ENCODE assay signal across 19 cellular contexts in genomic region chr11:1566381-1567051, GRCh38. TPM values are rescaled to one million over a fixed set of nuclear protein-coding genes. Genes with fewer than 3 reads are reported as not detected.
DNase-seq lines count a peak whose midpoint lies in the region; ATAC-seq and TF ChIP-seq lines count a peak whose summit lies in the region.
"Had no signal": no experiment of that assay in that cellular context is flagged by ENCODE, and none has a peak within 500 bp of the region (broad histone marks: within the 10 kb centered on the region; RNA-seq: fewer than 3 reads in every experiment).

No MANE protein-coding gene starts in this region.

- H4K8ac ChIP-seq in IMR-90 (ENCODE audit: low read depth in 2 of 2, low read length in 2 of 2) = no peak overlapping the region

- H4K91ac ChIP-seq in IMR-90 (ENCODE audit: insufficient read depth, low read depth, low read length) = no peak overlapping the region

- no peak overlapping the region for H3K23ac ChIP-seq in IMR-90 (ENCODE audit: low read depth, low read length)

- CTCF ChIA-PET in CD4-positive, alpha-beta T cell (lab: Charles Lee) = interaction anchor here (2.8 kb wide), 1 partner anchor 8 kb away, joined by 18 read pairs; no protein-coding TSS in a partner anchor
- CTCF ChIA-PET in IMR-90 (lab: Yijun Ruan, JAX) = interaction anchor here (0.8 to 1.6 kb wide), 3 partner anchors 8 to 29 kb away, joined by 3 to 7 read pairs (median 4); no protein-coding TSS in a partner anchor

- H2BK15ac ChIP-seq in IMR-90 (ENCODE audit: low read depth, low read length) = no peak overlapping the region

- H2BK20ac ChIP-seq in IMR-90 (ENCODE audit: low read depth, low read length) = no peak overlapping the region

- H3K4me1 Mint-ChIP-seq in CD4-positive, alpha-beta T cell (ENCODE audit: low read depth) = peaks cover 15% of the 10 kb centered on the region
- peaks cover 4 to 14% of the 10 kb centered on the region in 2 donors for H3K4me1 Mint-ChIP-seq in natural killer cell treated with Interleukin-12 subunit alpha and Interleukin-12 subunit beta and Interleukin-15 and Interleukin-18, amount 100 ng/mL, for 72 hours (ENCODE audit: low read depth in 2 of 2)

- H3K9me1 ChIP-seq in IMR-90 (ENCODE audit: insufficient read depth, low read length) = peaks cover 9% of the 10 kb centered on the region

- BruUV-seq in IMR-90 (replicated peaks; lab: Mats Ljungman, UMichigan) = no TSS peak

- no peaks in the 10 kb centered on the region for H3K27me3 ChIP-seq in CD4-positive, alpha-beta T cell (ENCODE audit: control insufficient read depth, insufficient read depth, low read length)
- no peaks in the 10 kb centered on the region for H3K27me3 ChIP-seq in IMR-90 (ENCODE audit: control insufficient read depth, insufficient read depth, low read length)
- H3K27me3 ChIP-seq: ovary, testis had no signal

- intact Hi-C loops in CD4-positive, alpha-beta T cell (cut with DNase I, micrococcal nuclease) = no loop called here
- intact Hi-C loops in IMR-90 (cut with micrococcal nuclease) = no loop called here
- intact Hi-C loops in posterior vena cava (cut with DNase I) = no loop called here

- no peaks in the 10 kb centered on the region for H3K9me3 ChIP-seq in CD4-positive, alpha-beta T cell (ENCODE audit: control insufficient read depth, low read length)
- no peaks in the 10 kb centered on the region for H3K9me3 ChIP-seq in IMR-90 (ENCODE audit: control insufficient read depth, insufficient read depth, low read length)
- H3K9me3 ChIP-seq: ovary, testis had no signal

- H3K27ac Mint-ChIP-seq in CD4-positive, alpha-beta T cell = peak overlapping the region; percentile 28
- no peak overlapping the region for H3K27ac Mint-ChIP-seq in natural killer cell treated with Interleukin-12 subunit alpha and Interleukin-12 subunit beta and Interleukin-15 and Interleukin-18, amount 100 ng/mL, for 72 hours
- H3K27ac Mint-ChIP-seq: activated T-helper 1 cell treated with anti-CD3 and anti-CD28 coated beads, Interleukin-12 subunit alpha, Interleukin-12 subunit beta, Interleukin-2, Interleukin-4 antibody, amounts not matched to agents 30 ng/mL and 10 ng/mL and 1 ng/mL, durations not matched to agents 14 hours and 24 hours and 36 hours had no signal

- no peak for TF ChIP-seq POLR2A in IMR-90 (IDR thresholded peaks at IDR 0.05; ENCODE audit: low read depth, low read length)

- WGBS in IMR-90 (ENCODE audit: extremely low coverage in 2 of 2, insufficient read length in 1 of 2), 2 experiments = 63% methylated on average over 3 of the region's 20 CpGs; no CpG with 5 or more reads in 1 of the 2 experiments

- no peaks in the 10 kb centered on the region for H3K27me3 Mint-ChIP-seq in CD4-positive, alpha-beta T cell
- no peaks in the 10 kb centered on the region for H3K27me3 Mint-ChIP-seq in natural killer cell treated with Interleukin-12 subunit alpha and Interleukin-12 subunit beta and Interleukin-15 and Interleukin-18, amount 100 ng/mL, for 72 hours

- ATAC-seq in CD4-positive, alpha-beta T cell (ENCODE audit: poor library complexity) = no peak
- ATAC-seq in IMR-90 (ENCODE audit: low read depth) (no peak), GM18502 (IDR thresholded peaks at IDR 0.05; ENCODE audit: poor library complexity, unreplicated experiment) (no peak)
- ATAC-seq in natural killer cell treated with Interleukin-12 subunit alpha and Interleukin-12 subunit beta and Interleukin-15 and Interleukin-18, amount 100 ng/mL, for 72 hours = no peak
- ATAC-seq: GM12878 had no signal

- peak overlapping the region; percentile 62 for H3K4me3 Mint-ChIP-seq in CD4-positive, alpha-beta T cell
- no peak overlapping the region for H3K4me3 Mint-ChIP-seq in natural killer cell treated with Interleukin-12 subunit alpha and Interleukin-12 subunit beta and Interleukin-15 and Interleukin-18, amount 100 ng/mL, for 72 hours
- H3K4me3 Mint-ChIP-seq: activated T-helper 1 cell treated with anti-CD3 and anti-CD28 coated beads, Interleukin-12 subunit alpha, Interleukin-12 subunit beta, Interleukin-2, Interleukin-4 antibody, amounts not matched to agents 30 ng/mL and 10 ng/mL and 1 ng/mL, durations not matched to agents 14 hours and 24 hours and 36 hours had no signal

- POLR2A ChIA-PET in CD4-positive, alpha-beta T cell (lab: Charles Lee) = no interaction called here
- POLR2A ChIA-PET in IMR-90 (lab: Charles Lee; ENCODE audit: unreplicated experiment) = no interaction called here

- H4K20me1 ChIP-seq in IMR-90 (ENCODE audit: insufficient read depth, low read length) = peaks cover 77% of the 10 kb centered on the region

- peaks cover 6% of the 10 kb centered on the region for H3K36me3 Mint-ChIP-seq in CD4-positive, alpha-beta T cell (ENCODE audit: low read depth)
- H3K36me3 Mint-ChIP-seq in natural killer cell treated with Interleukin-12 subunit alpha and Interleukin-12 subunit beta and Interleukin-15 and Interleukin-18, amount 100 ng/mL, for 72 hours = no peaks in the 10 kb centered on the region

- dilution Hi-C loops in IMR-90 (cut with HindIII; ENCODE audit: low sequenced_read_pairs, unreplicated experiment) = no loop called here

- peaks cover 7% of the 10 kb centered on the region for H3K36me3 ChIP-seq in IMR-90 (ENCODE audit: control insufficient read depth, insufficient read depth, low read length)
- H3K36me3 ChIP-seq: ovary had no signal

- no peak overlapping the region for H3K4me2 ChIP-seq in IMR-90 (ENCODE audit: low read depth, low read length)

- H3K56ac ChIP-seq in IMR-90 (ENCODE audit: extremely low read depth, insufficient read depth, low read length) = no peak overlapping the region

- in situ Hi-C loops in IMR-90 (cut with MboI; ENCODE audit: low sequenced_read_pairs) = no loop called here

- no peak overlapping the region for H3K27ac ChIP-seq in CD4-positive, alpha-beta T cell (ENCODE audit: low read depth, low read length)
- H3K27ac ChIP-seq in IMR-90 (ENCODE audit: insufficient read depth, low read length) (no peak overlapping the region), caudate nucleus (ENCODE audit: low read depth, low read length) (peak overlapping the region; percentile 52)
- H3K27ac ChIP-seq: ovary, testis had no signal

- H3K4me1 ChIP-seq in IMR-90 (ENCODE audit: control insufficient read depth, insufficient read depth, low read length) = peaks cover 11% of the 10 kb centered on the region
- H3K4me1 ChIP-seq: testis had no signal

- peaks cover 15 to 41% of the 10 kb centered on the region in 2 experiments; a peak in 2 of 4 replicates for H3K79me1 ChIP-seq in IMR-90 (ENCODE audit: low read depth in 1 of 2, low read length in 2 of 2)

- H4K5ac ChIP-seq in IMR-90 (ENCODE audit: low read depth, low read length) = no peak overlapping the region

- H3K14ac ChIP-seq in IMR-90 (replicated peaks; ENCODE audit: low read depth, low read length) = no peak overlapping the region

- H3K9me3 Mint-ChIP-seq in CD4-positive, alpha-beta T cell = no peaks in the 10 kb centered on the region
- no peaks in the 10 kb centered on the region for H3K9me3 Mint-ChIP-seq in natural killer cell treated with Interleukin-12 subunit alpha and Interleukin-12 subunit beta and Interleukin-15 and Interleukin-18, amount 100 ng/mL, for 72 hours
- H3K9me3 Mint-ChIP-seq: activated T-helper 1 cell treated with anti-CD3 and anti-CD28 coated beads, Interleukin-12 subunit alpha, Interleukin-12 subunit beta, Interleukin-2, Interleukin-4 antibody, amounts not matched to agents 30 ng/mL and 10 ng/mL and 1 ng/mL, durations not matched to agents 14 hours and 24 hours and 36 hours had no signal

- no peak overlapping the region for H2AK5ac ChIP-seq in IMR-90 (ENCODE audit: low read depth, low read length)

- H2AFZ ChIP-seq in IMR-90 (replicated peaks; ENCODE audit: low read length, poor library complexity) = no peak overlapping the region

- H2BK120ac ChIP-seq in IMR-90 (ENCODE audit: low read depth, low read length) = no peak overlapping the region

- H3K18ac ChIP-seq in IMR-90 (ENCODE audit: low read depth, low read length) = no peak overlapping the region

- DNase-seq in CD4-positive, alpha-beta T cell = peak in 1 of 10 experiments; percentile 19
- no peak for DNase-seq in IMR-90
- DNase-seq in caudate nucleus (lab: John Stamatoyannopoulos, UW) = no peak
- peak; percentile 56 for DNase-seq in natural killer cell treated with Interleukin-12 subunit alpha and Interleukin-12 subunit beta and Interleukin-15 and Interleukin-18, amount 100 ng/mL, for 72 hours (ENCODE audit: low spot score)
- no peak for DNase-seq in cerebellar cortex (ENCODE audit: low spot score)
- DNase-seq in posterior vena cava (ENCODE audit: low spot score) = no peak
- DNase-seq in NCI-H446 treated with DMSO at 0.1 percent for 48 hours (lab: John Stamatoyannopoulos, UW) = no peak
- DNase-seq: activated CD4-positive, alpha-beta T cell treated with anti-CD3 and anti-CD28 coated beads, Interleukin-2, amount 50 U/mL, for 48 hours; amniotic stem cell; DMS53; foreskin fibroblast; NCI-H1694; NCI-H526 treated with DMSO at 0.1 percent for 48 hours; ovary; Right ventricle myocardium superior; testis had no signal

- no peak overlapping the region for H3K4me3 ChIP-seq in IMR-90 (ENCODE audit: insufficient read depth, low read depth, low read length)
- H3K4me3 ChIP-seq: GM12878, ovary, testis had no signal

- no peak for TF ChIP-seq CTCF in CD4-positive, alpha-beta T cell (IDR thresholded peaks at IDR 0.05)
- TF ChIP-seq CTCF in IMR-90 (conservative IDR thresholded peaks at IDR 0.05; ENCODE audit: low read depth, low read length) = 0 out of 2 replicates have a peak, but pooled peaks have one; percentile 5

- no peak overlapping the region for H2AK9ac ChIP-seq in IMR-90 (replicated peaks; ENCODE audit: low read depth, low read length, poor library complexity)

- no peak overlapping the region for H2BK5ac ChIP-seq in IMR-90 (ENCODE audit: low read depth, low read length, poor library complexity, severe bottlenecking)

- no peak overlapping the region for H3K9ac ChIP-seq in IMR-90 (ENCODE audit: low read depth, low read length)

- no peak for TF ChIP-seq RAD21 in IMR-90 (IDR thresholded peaks at IDR 0.05; ENCODE audit: low read length)

- no peak overlapping the region for H3K4ac ChIP-seq in IMR-90 (ENCODE audit: low read depth, low read length)

RNA-seq across cellular contexts. Expression of gene DUSP8, which starts 5.6 kb away (rescaled TPM):
- 10 to 100 TPM; 83.9 to 91.2 TPM for total RNA-seq in CD4-positive, alpha-beta T cell
- 0.28 and 0.72 TPM in 2 replicates for total RNA-seq in IMR-90 (2012; rRNA removed)
- 4.2 and 4.7 TPM in 2 replicates for polyA plus RNA-seq in IMR-90 (2012; rRNA removed)
- 2.4 and 4.6 TPM in 2 replicates for polyA plus RNA-seq in IMR-90 (2012; cell fraction: cytosol; rRNA removed)
- 12.8 and 22.4 TPM in 2 replicates for polyA plus RNA-seq in IMR-90 (2012; cell fraction: nucleus; rRNA removed; ENCODE audit: low replicate concordance)
- total RNA-seq in natural killer cell treated with Interleukin-12 subunit alpha and Interleukin-12 subunit beta and Interleukin-15 and Interleukin-18, amount 100 ng/mL, for 72 hours = 1 to 10 TPM; 4.2 to 5.4 TPM
- 10 to 100 TPM; 11.0 to 19.4 TPM for total RNA-seq in posterior vena cava

RNA-seq across cellular contexts. Expression of gene KRTAP5-1, which starts 18.6 kb away (rescaled TPM):
- total RNA-seq in CD4-positive, alpha-beta T cell = not detected
- total RNA-seq in IMR-90 (2012; rRNA removed) (not detected in 2 replicates), posterior vena cava (not detected)
- polyA plus RNA-seq in IMR-90 (2012; rRNA removed) = not detected in 2 replicates
- not detected in 2 replicates for polyA plus RNA-seq in IMR-90 (2012; cell fraction: cytosol; rRNA removed)
- polyA plus RNA-seq in IMR-90 (2012; cell fraction: nucleus; rRNA removed; ENCODE audit: low replicate concordance) = not detected in 2 replicates
- not detected for total RNA-seq in natural killer cell treated with Interleukin-12 subunit alpha and Interleukin-12 subunit beta and Interleukin-15 and Interleukin-18, amount 100 ng/mL, for 72 hours
- total RNA-seq: activated T-helper 1 cell treated with anti-CD3 and anti-CD28 coated beads, Interleukin-12 subunit alpha, Interleukin-12 subunit beta, Interleukin-2, Interleukin-4 antibody, amounts not matched to agents 30 ng/mL and 10 ng/mL and 1 ng/mL, durations not matched to agents 14 hours and 24 hours and 36 hours; GM12878; ovary; Right ventricle myocardium superior; testis had no signal
- polyA plus RNA-seq: GM12878, ovary had no signal

RNA-seq across cellular contexts. Expression of gene KRTAP5-2, which starts 31.6 kb away (rescaled TPM):
- total RNA-seq in CD4-positive, alpha-beta T cell = not detected
- total RNA-seq in IMR-90 (2012; rRNA removed) (not detected in 2 replicates), posterior vena cava (not detected)
- not detected in 2 replicates for polyA plus RNA-seq in IMR-90 (2012; rRNA removed)
- not detected in 2 replicates for polyA plus RNA-seq in IMR-90 (2012; cell fraction: cytosol; rRNA removed)
- not detected in 2 replicates for polyA plus RNA-seq in IMR-90 (2012; cell fraction: nucleus; rRNA removed; ENCODE audit: low replicate concordance)
- not detected for total RNA-seq in natural killer cell treated with Interleukin-12 subunit alpha and Interleukin-12 subunit beta and Interleukin-15 and Interleukin-18, amount 100 ng/mL, for 72 hours
- total RNA-seq: activated T-helper 1 cell treated with anti-CD3 and anti-CD28 coated beads, Interleukin-12 subunit alpha, Interleukin-12 subunit beta, Interleukin-2, Interleukin-4 antibody, amounts not matched to agents 30 ng/mL and 10 ng/mL and 1 ng/mL, durations not matched to agents 14 hours and 24 hours and 36 hours; GM12878; ovary; Right ventricle myocardium superior; testis had no signal
- polyA plus RNA-seq: GM12878, ovary had no signal

RNA-seq across cellular contexts. Expression of gene KRTAP5-3, which starts 41.7 kb away (rescaled TPM):
- not detected for total RNA-seq in CD4-positive, alpha-beta T cell
- total RNA-seq in IMR-90 (2012; rRNA removed) (not detected in 2 replicates), posterior vena cava (not detected)
- not detected in 2 replicates for polyA plus RNA-seq in IMR-90 (2012; rRNA removed)
- not detected in 2 replicates for polyA plus RNA-seq in IMR-90 (2012; cell fraction: cytosol; rRNA removed)
- polyA plus RNA-seq in IMR-90 (2012; cell fraction: nucleus; rRNA removed; ENCODE audit: low replicate concordance) = not detected in 2 replicates
- not detected for total RNA-seq in natural killer cell treated with Interleukin-12 subunit alpha and Interleukin-12 subunit beta and Interleukin-15 and Interleukin-18, amount 100 ng/mL, for 72 hours
- total RNA-seq: activated T-helper 1 cell treated with anti-CD3 and anti-CD28 coated beads, Interleukin-12 subunit alpha, Interleukin-12 subunit beta, Interleukin-2, Interleukin-4 antibody, amounts not matched to agents 30 ng/mL and 10 ng/mL and 1 ng/mL, durations not matched to agents 14 hours and 24 hours and 36 hours; GM12878; ovary; Right ventricle myocardium superior; testis had no signal
- polyA plus RNA-seq: GM12878, ovary had no signal

RNA-seq across cellular contexts. Expression of gene KRTAP5-4, which starts 55.4 kb away (rescaled TPM):
- not detected for total RNA-seq in CD4-positive, alpha-beta T cell
- total RNA-seq in IMR-90 (2012; rRNA removed) (not detected in 2 replicates), posterior vena cava (not detected)
- not detected in 2 replicates for polyA plus RNA-seq in IMR-90 (2012; rRNA removed)
- not detected in 2 replicates for polyA plus RNA-seq in IMR-90 (2012; cell fraction: cytosol; rRNA removed)
- not detected in 2 replicates for polyA plus RNA-seq in IMR-90 (2012; cell fraction: nucleus; rRNA removed; ENCODE audit: low replicate concordance)
- not detected for total RNA-seq in natural killer cell treated with Interleukin-12 subunit alpha and Interleukin-12 subunit beta and Interleukin-15 and Interleukin-18, amount 100 ng/mL, for 72 hours
- total RNA-seq: activated T-helper 1 cell treated with anti-CD3 and anti-CD28 coated beads, Interleukin-12 subunit alpha, Interleukin-12 subunit beta, Interleukin-2, Interleukin-4 antibody, amounts not matched to agents 30 ng/mL and 10 ng/mL and 1 ng/mL, durations not matched to agents 14 hours and 24 hours and 36 hours; GM12878; ovary; Right ventricle myocardium superior; testis had no signal
- polyA plus RNA-seq: GM12878, ovary had no signal

Comparison
In these comparisons a context has a peak if more than half of its experiments do, and no peak if none do; other contexts are left out.
1. RNA of gene DUSP8, which starts 5.6 kb away (total RNA-seq): 83.9 to 91.2 TPM in CD4-positive, alpha-beta T cell; 11.0 to 19.4 TPM in posterior vena cava, 4.2 to 5.4 TPM in natural killer cell treated with Interleukin-12 subunit alpha and Interleukin-12 subunit beta and Interleukin-15 and Interleukin-18, amount 100 ng/mL, for 72 hours and 0.28 to 0.72 TPM in IMR-90; every median in the first group is over 4 times any median in the second.